Comparison of ENCODE assay signal across 21 cellular contexts in genomic region chr16:87150359-87151280, GRCh38.
"Had no signal": no experiment of that assay in that cellular context is flagged by ENCODE, and none has a peak within 500 bp of the region (broad histone marks: within the 10 kb centered on the region; RNA-seq: fewer than 3 reads in every experiment).

No MANE protein-coding gene starts in this region.

- H3K4me3 ChIP-seq: ascending aorta, cardiac muscle cell, dorsolateral prefrontal cortex, gastrocnemius medialis, lung, prostate gland, right atrium auricular region had no signal

- H3K27ac ChIP-seq: ascending aorta, cardiac muscle cell, gastrocnemius medialis, prostate gland, right atrium auricular region had no signal

- H3K27me3 ChIP-seq: ascending aorta, cardiac muscle cell, gastrocnemius medialis, right atrium auricular region had no signal

- H3K36me3 ChIP-seq: ascending aorta, cardiac muscle cell, gastrocnemius medialis, prostate gland, right atrium auricular region had no signal

- H3K4me1 Mint-ChIP-seq: stimulated activated naive CD8-positive, alpha-beta T cell treated with anti-CD3 and anti-CD28 coated beads, Interleukin-15, amount 100 ng/mL, for 72 hours had no signal

- DNase-seq: activated CD4-positive, alpha-beta T cell treated with anti-CD3 and anti-CD28 coated beads for 1 hour; activated CD8-positive, alpha-beta memory T cell treated with anti-CD3 and anti-CD28 coated beads for 24 hours; activated CD8-positive, alpha-beta memory T cell treated with anti-CD3 and anti-CD28 coated beads, Interleukin-2, amount 50 U/mL, for 48 hours; activated effector memory CD4-positive, alpha-beta T cell treated with Interleukin-2 at 50 U/mL for 16 hours; activated naive CD4-positive, alpha-beta T cell treated with anti-CD3 and anti-CD28 coated beads, Interleukin-2, amount 50 U/mL, for 16 hours; activated T-cell treated with anti-CD3 and anti-CD28 coated beads, Interleukin-2, amount 50 U/mL, for 48 hours; dorsolateral prefrontal cortex; gastrocnemius medialis; head of caudate nucleus; kidney; nucleus accumbens; stimulated activated CD4-positive, alpha-beta T cell treated with anti-CD3 and anti-CD28 coated beads, Interleukin-2, amount 100 ng/mL, for 24 hours; stimulated activated naive CD8-positive, alpha-beta T cell treated with anti-CD3 and anti-CD28 coated beads, Interleukin-15, amount 100 ng/mL, for 72 hours had no signal

- H3K27me3 Mint-ChIP-seq: stimulated activated naive CD8-positive, alpha-beta T cell treated with anti-CD3 and anti-CD28 coated beads, Interleukin-15, amount 100 ng/mL, for 72 hours had no signal

- H3K36me3 Mint-ChIP-seq: type B pancreatic cell had no signal

- H3K27ac Mint-ChIP-seq: natural killer cell treated with Interleukin-12 subunit alpha and Interleukin-12 subunit beta and Interleukin-15 and Interleukin-18, amount 100 ng/mL, for 72 hours; T-helper 1 cell treated with Interleukin-12 subunit alpha and Interleukin-12 subunit beta and Interleukin-4 antibody, amounts not matched to agents 30 μg/mL and 1 μg/mL, for 36 hours; type B pancreatic cell had no signal

- H3K9me3 Mint-ChIP-seq: natural killer cell treated with Interleukin-12 subunit alpha and Interleukin-12 subunit beta and Interleukin-15 and Interleukin-18, amount 100 ng/mL, for 72 hours had no signal

- H3K4me3 Mint-ChIP-seq: natural killer cell treated with Interleukin-12 subunit alpha and Interleukin-12 subunit beta and Interleukin-15 and Interleukin-18, amount 100 ng/mL, for 72 hours; stimulated activated naive CD8-positive, alpha-beta T cell treated with anti-CD3 and anti-CD28 coated beads, Interleukin-15, amount 100 ng/mL, for 72 hours; T-helper 1 cell treated with Interleukin-12 subunit alpha and Interleukin-12 subunit beta and Interleukin-4 antibody, amounts not matched to agents 30 μg/mL and 1 μg/mL, for 36 hours; type B pancreatic cell had no signal

- H3K9me3 ChIP-seq: ascending aorta, gastrocnemius medialis, prostate gland had no signal

- H3K4me1 ChIP-seq: ascending aorta, gastrocnemius medialis, prostate gland, right atrium auricular region had no signal
